ENCODE assay signal across 10 cellular contexts in the genomic region with DNA sequence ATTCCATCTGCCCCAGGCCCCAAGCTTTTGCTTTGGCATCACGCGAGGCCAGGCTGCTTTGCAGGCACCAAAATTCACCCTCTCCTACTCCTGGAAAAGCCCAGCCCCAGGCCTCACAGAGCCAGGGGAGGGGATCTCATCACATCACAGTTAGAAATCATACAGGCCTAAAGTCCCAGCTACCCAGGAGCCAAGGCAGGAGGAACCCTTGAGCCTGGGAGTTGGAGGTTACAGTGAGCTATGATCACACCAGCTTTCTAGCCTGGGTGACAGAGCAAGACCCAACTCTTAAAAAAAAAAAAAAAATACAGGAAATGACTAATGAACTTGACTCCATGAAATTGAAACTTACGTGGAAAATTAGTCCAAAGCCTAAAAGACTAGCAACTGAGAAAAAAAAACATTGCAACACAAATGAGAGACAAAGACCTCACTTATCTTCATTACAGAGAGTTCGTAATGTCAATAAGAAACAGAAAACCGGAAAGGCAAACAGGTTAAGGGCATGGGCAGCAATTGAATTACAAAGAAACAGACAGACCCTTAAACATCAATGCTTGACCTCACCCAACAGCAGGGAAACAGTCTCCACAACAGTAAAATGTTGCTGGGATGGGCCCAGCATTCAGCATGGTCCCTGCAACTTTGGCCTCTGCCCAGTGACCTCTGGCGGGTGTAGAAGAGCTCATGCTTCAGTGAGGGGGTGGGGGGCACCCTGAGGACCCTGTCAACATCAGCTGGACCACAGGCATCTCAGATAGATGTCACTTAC.
DNase-seq lines count a peak whose midpoint lies in the region; ATAC-seq, FAIRE-seq and TF ChIP-seq lines count a peak whose summit lies in the region.
"Had no signal": no experiment of that assay in that cellular context is flagged by ENCODE, and none has a peak within 500 bp of the region (broad histone marks: within the 10 kb centered on the region; RNA-seq: fewer than 3 reads in every experiment).

No MANE protein-coding gene starts in this region.

- H3K9me3 ChIP-seq in colonic mucosa (no peaks in the 10 kb centered on the region), mucosa of descending colon (no peaks in the 10 kb centered on the region)

- ATAC-seq in mucosa of descending colon (peak; percentile 29), HG02798 (IDR thresholded peaks at IDR 0.05; ENCODE audit: poor library complexity, unreplicated experiment) (no peak), GM19455 (IDR thresholded peaks at IDR 0.05; ENCODE audit: unreplicated experiment) (no peak)

- H3K4me3 ChIP-seq in colonic mucosa = no peak overlapping the region
- H3K4me3 ChIP-seq in mucosa of descending colon = no peak overlapping the region

- no peaks in the 10 kb centered on the region for H3K4me1 ChIP-seq in colonic mucosa
- H3K4me1 ChIP-seq in mucosa of descending colon (ENCODE audit: low read depth) = no peaks in the 10 kb centered on the region

- H3K27ac ChIP-seq in colonic mucosa = peak overlapping the region; percentile 16
- H3K27ac ChIP-seq: HL-60 had no signal

- no peaks in the 10 kb centered on the region for H3K27me3 ChIP-seq in colonic mucosa

- intact Hi-C loops in colonic mucosa (cut with DNase I) = no loop called here
- intact Hi-C loops in mucosa of descending colon (cut with DNase I, micrococcal nuclease) = no loop called here

- no peak for FAIRE-seq in GM19239 (lab: Jason Lieb, UNC)

- DNase-seq in DMS53 (lab: John Stamatoyannopoulos, UW) (peak; percentile 79), NCI-H226 (peak; percentile 53), colonic mucosa (no peak), mucosa of descending colon (peak in 2 of 3 donors; percentile 13 to 39), GM19239 (ENCODE audit: insufficient read length, low spot score) (no peak)
- no peak for DNase-seq in activated effector memory CD4-positive, alpha-beta T cell treated with Interleukin-2 at 50 U/mL for 16 hours
- DNase-seq: naive B cell had no signal

- TF ChIP-seq CTCF in colonic mucosa (IDR thresholded peaks at IDR 0.05) (no peak), mucosa of descending colon (IDR thresholded peaks at IDR 0.05) (no peak)

- H3K36me3 ChIP-seq in colonic mucosa (no peaks in the 10 kb centered on the region), mucosa of descending colon (ENCODE audit: low read depth) (no peaks in the 10 kb centered on the region)

- no peak overlapping the region for H3K9ac ChIP-seq in colonic mucosa (ENCODE audit: low read depth in 2 of 2, low read length in 2 of 2)

Comparison
In these comparisons a context has a peak if more than half of its experiments do, and no peak if none do; other contexts are left out.
1. DNase-seq: peak in DMS53 (single experiment), NCI-H226 (single experiment) and mucosa of descending colon (2 of 3); none in colonic mucosa (single experiment), activated effector memory CD4-positive, alpha-beta T cell treated with Interleukin-2 at 50 U/mL for 16 hours (single experiment) and GM19239 (single experiment).